In genomic region chr11:57307666-57308270, GRCh38 we compare ENCODE assay signal across 16 cellular contexts. TPM values are rescaled to one million over a fixed set of nuclear protein-coding genes. Genes with fewer than 3 reads are reported as not detected.
A peak's percentile ranks its signal among the peaks of the same experiment; 100 is the strongest.
DNase-seq lines count a peak whose midpoint lies in the region; ATAC-seq and TF ChIP-seq lines count a peak whose summit lies in the region.
"Had no signal": no experiment of that assay in that cellular context is flagged by ENCODE, and none has a peak within 500 bp of the region (broad histone marks: within the 10 kb centered on the region; RNA-seq: fewer than 3 reads in every experiment).

No MANE protein-coding gene starts in this region.

- H3K4me3 ChIP-seq in BLaER1 treated with 17β-estradiol and CSF1 and Interleukin-3, amounts not matched to agents 10 nM and 100 nM: peak overlapping the region in 3 of 10 experiments; percentile 37 to 54 (median 48); a peak in 2 of 20 replicates
- peak overlapping the region; percentile 68 for H3K4me3 ChIP-seq in psoas muscle

- peak overlapping the region in 6 of 11 experiments; percentile 30 to 64 (median 52); a peak in 8 of 22 replicates for H3K27ac ChIP-seq in BLaER1 treated with 17β-estradiol and CSF1 and Interleukin-3, amounts not matched to agents 10 nM and 100 nM
- H3K27ac ChIP-seq in foreskin keratinocyte (peak overlapping the region; percentile 85), psoas muscle (peak overlapping the region; percentile 92)

- intact Hi-C loops in psoas muscle (cut with DNase I): no loop called here

- peaks cover 4% of the 10 kb centered on the region for H3K36me3 Mint-ChIP-seq in T-helper 17 cell (ENCODE audit: low read depth)

- no peaks in the 10 kb centered on the region for H3K27me3 ChIP-seq in BLaER1 treated with 17β-estradiol and CSF1 and Interleukin-3, amounts not matched to agents 10 nM and 100 nM
- H3K27me3 ChIP-seq in foreskin keratinocyte (no peaks in the 10 kb centered on the region), psoas muscle (ENCODE audit: insufficient read depth in 3 of 3, low read length in 2 of 3) (no peaks in the 10 kb centered on the region)

- peak overlapping the region; percentile 76 to 97 (median 83); a peak in 20 of 22 replicates for H3K4me2 ChIP-seq in BLaER1 treated with 17β-estradiol and CSF1 and Interleukin-3, amounts not matched to agents 10 nM and 100 nM

- 48 to 65% (median 59%) methylated on average over 7 of the region's 7 CpGs for WGBS in psoas muscle, 3 donors

- H3K27me3 Mint-ChIP-seq in T-helper 17 cell: no peaks in the 10 kb centered on the region

- peaks cover 11% of the 10 kb centered on the region for H3K4me1 Mint-ChIP-seq in T-helper 17 cell

- H3K4me3 Mint-ChIP-seq in T-helper 17 cell: no peak overlapping the region
- H3K4me3 Mint-ChIP-seq: neural crest cell had no signal

- H3K27ac Mint-ChIP-seq in T-helper 17 cell: peak overlapping the region; percentile 37

- H3K36me3 ChIP-seq in BLaER1 treated with 17β-estradiol and CSF1 and Interleukin-3, amounts not matched to agents 10 nM and 100 nM: peaks cover 11 to 48% (median 34%) of the 10 kb centered on the region in 11 experiments; a peak in 20 of 22 replicates
- H3K36me3 ChIP-seq in psoas muscle (ENCODE audit: insufficient read depth in 1 of 2, low read depth in 1 of 2): peaks cover 0 to 39% of the 10 kb centered on the region in 2 donors

- TF ChIP-seq CTCF in foreskin keratinocyte (conservative IDR thresholded peaks at IDR 0.05): no peak
- TF ChIP-seq CTCF in psoas muscle (IDR thresholded peaks at IDR 0.05): no peak

- DNase-seq in T-helper 17 cell: no peak
- DNase-seq in foreskin keratinocyte: peak; percentile 69 to 79
- peak in 1 of 2 donors; percentile 53 for DNase-seq in psoas muscle
- DNase-seq in activated CD4-positive, alpha-beta T cell treated with anti-CD3 and anti-CD28 coated beads for 4 hours: no peak
- no peak for DNase-seq in pons (ENCODE audit: low spot score)
- DNase-seq in MV-4-11 (lab: John Stamatoyannopoulos, UW): no peak
- DNase-seq: activated CD8-positive, alpha-beta memory T cell treated with anti-CD3 and anti-CD28 coated beads, Interleukin-2, amount 50 U/mL, for 48 hours; MM.1S; NCI-H187 treated with DMSO at 0.1 percent for 48 hours; SIG-M5; stimulated activated naive CD8-positive, alpha-beta T cell treated with anti-CD3 and anti-CD28 coated beads, Interleukin-15, Interleukin-2, amounts not matched to agents 100 U/mL and 50 U/mL, for 24 hours; T-helper 9 cell had no signal

- H3K9me3 ChIP-seq in BLaER1 treated with 17β-estradiol and CSF1 and Interleukin-3, amounts not matched to agents 10 nM and 100 nM (replicated peaks in 1 of 11): no peaks in the 10 kb centered on the region
- no peaks in the 10 kb centered on the region for H3K9me3 ChIP-seq in T-helper 17 cell (ENCODE audit: control insufficient read depth, low read length, poor library complexity, severe bottlenecking)
- H3K9me3 ChIP-seq in psoas muscle: no peaks in the 10 kb centered on the region

- no peak for ATAC-seq in T-helper 17 cell
- ATAC-seq in foreskin keratinocyte: peak; percentile 1
- ATAC-seq in psoas muscle: no peak
- no peak for ATAC-seq in HG02981 (IDR thresholded peaks at IDR 0.05; ENCODE audit: unreplicated experiment)
- ATAC-seq: stimulated activated naive CD8-positive, alpha-beta T cell treated with anti-CD3 and anti-CD28 coated beads, Interleukin-15, Interleukin-2, amounts not matched to agents 100 U/mL and 50 U/mL, for 24 hours had no signal

- peaks cover 46 to 94% (median 64%) of the 10 kb centered on the region in 10 experiments for H3K4me1 ChIP-seq in BLaER1 treated with 17β-estradiol and CSF1 and Interleukin-3, amounts not matched to agents 10 nM and 100 nM
- peaks cover 40% of the 10 kb centered on the region for H3K4me1 ChIP-seq in foreskin keratinocyte
- peaks cover 65% of the 10 kb centered on the region for H3K4me1 ChIP-seq in psoas muscle

- peaks cover 0 to 61% (median 0%) of the 10 kb centered on the region in 11 experiments; a peak in 8 of 22 replicates for H4K20me1 ChIP-seq in BLaER1 treated with 17β-estradiol and CSF1 and Interleukin-3, amounts not matched to agents 10 nM and 100 nM

- H3K9ac ChIP-seq in BLaER1 treated with 17β-estradiol and CSF1 and Interleukin-3, amounts not matched to agents 10 nM and 100 nM: no peak overlapping the region

RNA-seq across cellular contexts. Expression of gene TNKS1BP1, which starts 17.0 kb away (rescaled TPM):
- total RNA-seq in T-helper 17 cell (10 to 100 TPM in 1 of 2 donors, 1 to 10 TPM in 1; 8.7 to 16.2 TPM), foreskin keratinocyte (136 and 146 TPM in 2 replicates), psoas muscle (100 to 1,000 TPM in 2 of 4 donors, 10 to 100 TPM in 2; 63.9 to 288 (median 129) TPM)
- polyA plus RNA-seq in foreskin keratinocyte (135 and 154 TPM in 2 replicates), psoas muscle (100 to 1,000 TPM in 1 of 3 donors, 10 to 100 TPM in 2; 76.9 to 121 (median 79.9) TPM)

RNA-seq across cellular contexts. Expression of gene SSRP1, which starts 27.9 kb away (rescaled TPM):
- total RNA-seq in T-helper 17 cell (10 to 100 TPM; 46.4 to 47.2 TPM), foreskin keratinocyte (188 and 227 TPM in 2 replicates), psoas muscle (10 to 100 TPM; 69.0 to 94.0 (median 82.4) TPM)
- polyA plus RNA-seq in foreskin keratinocyte (133 and 163 TPM in 2 replicates), psoas muscle (100 to 1,000 TPM; 101 to 138 (median 125) TPM)

RNA-seq across cellular contexts. Expression of gene P2RX3, which starts 30.4 kb away (rescaled TPM):
- not detected for total RNA-seq in T-helper 17 cell
- not detected in 2 replicates for total RNA-seq in foreskin keratinocyte
- not detected in 2 replicates for polyA plus RNA-seq in foreskin keratinocyte
- total RNA-seq in psoas muscle: under 1 TPM; 0.40 to 0.90 (median 0.43) TPM
- polyA plus RNA-seq in psoas muscle: under 1 TPM; 0.21 to 0.60 (median 0.30) TPM
- total RNA-seq: lung microvascular endothelial cell had no signal

Comparison
In these comparisons a context has a peak if more than half of its experiments do, and no peak if none do; other contexts are left out.
1. DNase-seq: peak in foreskin keratinocyte (2 of 2); none in T-helper 17 cell (0 of 3), activated CD4-positive, alpha-beta T cell treated with anti-CD3 and anti-CD28 coated beads for 4 hours (0 of 2), pons (single experiment) and MV-4-11 (single experiment).
2. Peak in every context shown above with its lines, with median percentiles within 50 percentile points of each other: H3K27ac ChIP-seq.